ENCODE assay signal across 12 cellular contexts in genomic region chr3:62587579-62588031, GRCh38.
DNase-seq lines count a peak whose midpoint lies in the region; ATAC-seq and TF ChIP-seq lines count a peak whose summit lies in the region.
"Had no signal": no experiment of that assay in that cellular context is flagged by ENCODE, and none has a peak within 500 bp of the region (broad histone marks: within the 10 kb centered on the region; RNA-seq: fewer than 3 reads in every experiment).

No MANE protein-coding gene starts in this region.

- no peak overlapping the region for H2AFZ ChIP-seq in smooth muscle cell (ENCODE audit: low read depth)

- H3K9me3 ChIP-seq in smooth muscle cell (replicated peaks; ENCODE audit: low read depth): no peaks in the 10 kb centered on the region
- H3K9me3 ChIP-seq: gastrocnemius medialis, ovary had no signal

- H3K4me2 ChIP-seq in smooth muscle cell: peak overlapping the region; percentile 37

- no peaks in the 10 kb centered on the region for H3K27me3 ChIP-seq in smooth muscle cell (ENCODE audit: low read depth)
- H3K27me3 ChIP-seq: gastrocnemius medialis, ovary had no signal

- no peaks in the 10 kb centered on the region for H4K20me1 ChIP-seq in smooth muscle cell (ENCODE audit: low read depth)

- DNase-seq in GM04504 (ENCODE audit: low read depth): peak; percentile 94
- DNase-seq in SK-N-DZ (ENCODE audit: low spot score): peak; percentile 21
- DNase-seq in fibroblast of mammary gland (ENCODE audit: low read depth): peak; percentile 100
- no peak for DNase-seq in smooth muscle cell (lab: John Stamatoyannopoulos, UW; ENCODE audit: unreplicated experiment)
- no peak for DNase-seq in SHP77 treated with DMSO at 0.1 percent for 48 hours (lab: John Stamatoyannopoulos, UW)
- DNase-seq: activated T-cell treated with anti-CD3 and anti-CD28 coated beads for 4 hours, gastrocnemius medialis, NCI-H2029 treated with DMSO at 0.1 percent for 48 hours, ovary had no signal

- WGBS in smooth muscle cell (ENCODE audit: low lambda C conversion rate): 69% methylated on average over 8 of the region's 8 CpGs

- H3F3A ChIP-seq in smooth muscle cell (ENCODE audit: low read depth): peaks cover 9% of the 10 kb centered on the region

- no peak overlapping the region for H3K9ac ChIP-seq in smooth muscle cell (ENCODE audit: low read depth)

- peak overlapping the region; percentile 61 for H3K27ac ChIP-seq in smooth muscle cell (ENCODE audit: low read depth)
- H3K27ac ChIP-seq: gastrocnemius medialis, ovary had no signal

- no peaks in the 10 kb centered on the region for H3K79me2 ChIP-seq in smooth muscle cell (ENCODE audit: low read depth)

- H3K4me3 ChIP-seq in fibroblast of mammary gland (ENCODE audit: control insufficient read depth, low read depth, low read length) (no peak overlapping the region), smooth muscle cell (no peak overlapping the region)
- H3K4me3 ChIP-seq: gastrocnemius medialis, ovary had no signal

- TF ChIP-seq CTCF in fibroblast of mammary gland (conservative IDR thresholded peaks at IDR 0.05; ENCODE audit: control insufficient read depth, insufficient read depth, low read depth, low read length) (no peak), smooth muscle cell (IDR thresholded peaks at IDR 0.05; ENCODE audit: borderline replicate concordance, insufficient read depth, poor library complexity, severe bottlenecking) (no peak)

- no peaks in the 10 kb centered on the region for H3K36me3 ChIP-seq in smooth muscle cell (ENCODE audit: low read depth)
- H3K36me3 ChIP-seq: gastrocnemius medialis, ovary had no signal

- ATAC-seq in GM21360 (IDR thresholded peaks at IDR 0.05; ENCODE audit: unreplicated experiment): no peak
- no peak for ATAC-seq in GM18858 (IDR thresholded peaks at IDR 0.05; ENCODE audit: unreplicated experiment)
- ATAC-seq: gastrocnemius medialis; stimulated activated memory B cell treated with anti-CD40 and anti-IgM and Interleukin-4, amounts not matched to agents 10 μg/mL and 1 μg/mL and 100 μg/mL, for 72 hours had no signal

- no peaks in the 10 kb centered on the region for H3K4me1 ChIP-seq in smooth muscle cell (ENCODE audit: low read depth)
- H3K4me1 ChIP-seq: gastrocnemius medialis had no signal

Comparison
In these comparisons a context has a peak if more than half of its experiments do, and no peak if none do; other contexts are left out.
1. DNase-seq: peak in GM04504 (single experiment), SK-N-DZ (single experiment) and fibroblast of mammary gland (single experiment); none in smooth muscle cell (single experiment) and SHP77 treated with DMSO at 0.1 percent for 48 hours (single experiment).